Comparison of ENCODE assay signal across 8 cellular contexts in genomic region chr2:236512902-236513433, GRCh38.
DNase-seq lines count a peak whose midpoint lies in the region; ATAC-seq and TF ChIP-seq lines count a peak whose summit lies in the region.

No MANE protein-coding gene starts in this region.

- H3K4me3 ChIP-seq in SU-DHL-6 (ENCODE audit: insufficient read depth, low read length, poor library complexity, severe bottlenecking): no peak overlapping the region

- H3K27me3 ChIP-seq in SU-DHL-6 (ENCODE audit: low read length): no peaks in the 10 kb centered on the region

- ATAC-seq in GM18907 (IDR thresholded peaks at IDR 0.05; ENCODE audit: unreplicated experiment): peak; percentile 84
- ATAC-seq in HG03521 (IDR thresholded peaks at IDR 0.05; ENCODE audit: unreplicated experiment): peak; percentile 61
- peak; percentile 92 for ATAC-seq in activated naive CD8-positive, alpha-beta T cell treated with anti-CD3 and anti-CD28 coated beads, Interleukin-2, amount 50 U/mL, for 24 hours
- no peak for ATAC-seq in GM18909 (IDR thresholded peaks at IDR 0.05; ENCODE audit: poor library complexity, unreplicated experiment)

- no peak overlapping the region for H3K4me2 ChIP-seq in SU-DHL-6 (ENCODE audit: low read depth, low read length, poor library complexity, severe bottlenecking)

- no peaks in the 10 kb centered on the region for H3K36me3 ChIP-seq in SU-DHL-6 (ENCODE audit: low read length)

- H3K27me3 Mint-ChIP-seq in activated naive CD8-positive, alpha-beta T cell treated with anti-CD3 and anti-CD28 coated beads, Interleukin-2, amount 50 U/mL, for 24 hours: peaks cover 3% of the 10 kb centered on the region

- H3K36me3 Mint-ChIP-seq in activated naive CD8-positive, alpha-beta T cell treated with anti-CD3 and anti-CD28 coated beads, Interleukin-2, amount 50 U/mL, for 24 hours (ENCODE audit: low read depth): no peaks in the 10 kb centered on the region

- no peaks in the 10 kb centered on the region for H3K9me2 ChIP-seq in SU-DHL-6 (replicated peaks; ENCODE audit: insufficient read depth, low read length)

- H3K4me1 Mint-ChIP-seq in activated naive CD8-positive, alpha-beta T cell treated with anti-CD3 and anti-CD28 coated beads, Interleukin-2, amount 50 U/mL, for 24 hours: peaks cover 6% of the 10 kb centered on the region

- H3K27ac Mint-ChIP-seq in activated naive CD8-positive, alpha-beta T cell treated with anti-CD3 and anti-CD28 coated beads, Interleukin-2, amount 50 U/mL, for 24 hours: no peak overlapping the region

- H3K79me2 ChIP-seq in SU-DHL-6 (ENCODE audit: insufficient read depth, low read length): no peaks in the 10 kb centered on the region

- no peaks in the 10 kb centered on the region for H3K9me3 ChIP-seq in SU-DHL-6 (ENCODE audit: insufficient read depth, low read length)

- no peaks in the 10 kb centered on the region for H4K20me1 ChIP-seq in SU-DHL-6 (ENCODE audit: low read depth, low read length)

- TF ChIP-seq CTCF in SU-DHL-6 (IDR thresholded peaks at IDR 0.05; ENCODE audit: insufficient read depth, low read length, poor library complexity, severe bottlenecking): peak; percentile 38

- peak; percentile 14 to 30 for DNase-seq in AML-193 (lab: John Stamatoyannopoulos, UW)
- peak; percentile 70 for DNase-seq in activated naive CD8-positive, alpha-beta T cell treated with anti-CD3 and anti-CD28 coated beads, Interleukin-2, amount 50 U/mL, for 24 hours
- DNase-seq in hypothalamus (lab: John Stamatoyannopoulos, UW): peak in 34 of 51 donors; percentile 6 to 63 (median 31)
- DNase-seq in stimulated activated CD4-positive, alpha-beta T cell treated with anti-CD3 and anti-CD28 coated beads, Interleukin-15, amount 100 ng/mL, for 1 hour (ENCODE audit: low read depth in 1 of 2, low spot score in 1 of 2): peak; percentile 42 to 50

- no peak overlapping the region for H3K9ac ChIP-seq in SU-DHL-6 (ENCODE audit: low read length)

- no peak overlapping the region for H3K27ac ChIP-seq in SU-DHL-6 (ENCODE audit: low read depth, low read length)

- H2AFZ ChIP-seq in SU-DHL-6 (ENCODE audit: low read depth, low read length, severe bottlenecking): no peak overlapping the region

- H3K9me3 Mint-ChIP-seq in activated naive CD8-positive, alpha-beta T cell treated with anti-CD3 and anti-CD28 coated beads, Interleukin-2, amount 50 U/mL, for 24 hours: no peaks in the 10 kb centered on the region

- H3F3A ChIP-seq in SU-DHL-6 (ENCODE audit: insufficient read depth): no peaks in the 10 kb centered on the region

- no peak overlapping the region for H3K4me3 Mint-ChIP-seq in activated naive CD8-positive, alpha-beta T cell treated with anti-CD3 and anti-CD28 coated beads, Interleukin-2, amount 50 U/mL, for 24 hours
